26 cellular contexts compared by ENCODE assay signal in the genomic region with DNA sequence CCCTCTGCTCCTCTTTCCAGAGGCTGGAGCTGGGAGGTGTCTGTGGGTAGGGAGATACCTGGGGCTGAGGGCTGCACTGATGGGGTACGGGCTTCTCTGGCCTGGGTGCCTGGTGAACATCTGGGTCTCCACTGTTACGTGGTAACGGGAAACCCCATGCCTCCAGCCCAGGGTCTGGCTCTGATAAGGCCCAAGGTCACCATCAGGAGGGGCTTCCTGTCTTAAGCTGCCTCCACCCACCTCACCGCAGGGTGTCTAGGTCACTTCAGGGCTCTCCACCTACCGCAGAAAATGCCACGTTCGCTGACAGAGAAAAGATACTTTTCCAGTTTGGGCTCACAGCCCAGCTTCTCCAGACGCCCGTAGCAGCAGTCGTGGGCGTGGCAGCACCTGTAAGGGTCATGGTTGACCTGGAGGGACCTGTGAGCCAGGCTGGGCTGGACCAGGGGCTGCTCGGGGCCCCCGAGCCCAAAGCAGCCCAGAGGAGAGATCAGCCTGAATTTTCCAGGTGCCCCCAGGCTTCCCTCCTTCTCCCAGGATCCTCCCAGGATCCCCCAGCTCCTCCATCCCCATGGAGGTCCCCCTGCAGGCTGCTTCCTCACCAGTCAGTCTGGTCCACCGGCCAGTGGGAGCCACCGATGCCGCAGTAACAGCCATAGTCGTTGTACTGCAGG. TPM values are rescaled to one million over a fixed set of nuclear protein-coding genes. Genes with fewer than 3 reads are reported as not detected.
"Had no signal": no experiment of that assay in that cellular context is flagged by ENCODE, and none has a peak within 500 bp of the region (broad histone marks: within the 10 kb centered on the region; RNA-seq: fewer than 3 reads in every experiment).

No MANE protein-coding gene starts in this region.

- H3K4me1 ChIP-seq: ascending aorta, upper lobe of right lung had no signal

- ATAC-seq: activated T-cell treated with anti-CD3 and anti-CD28 coated beads, Interleukin-2, amount 50 U/mL, for 72 hours; gastroesophageal sphincter; heart left ventricle; left ventricle myocardium superior; stimulated activated memory B cell treated with anti-CD40 and anti-IgM and Interleukin-4, amounts not matched to agents 10 μg/mL and 1 μg/mL and 100 μg/mL, for 72 hours; upper lobe of right lung had no signal

- H3K27me3 ChIP-seq: ascending aorta, ovary, upper lobe of right lung had no signal

- H3K27ac ChIP-seq: ascending aorta, esophagus muscularis mucosa, gastroesophageal sphincter, heart left ventricle, ovary, spleen, thoracic aorta, upper lobe of right lung had no signal

- FAIRE-seq: bronchial epithelial cell had no signal

- H3K4me3 ChIP-seq: ascending aorta, esophagus muscularis mucosa, gastroesophageal sphincter, heart left ventricle, mucosa of descending colon, ovary, spleen, thoracic aorta, upper lobe of right lung had no signal

- DNase-seq: activated CD4-positive, alpha-beta T cell treated with anti-CD3 and anti-CD28 coated beads, Interleukin-2, amount 10 ng/mL, durations not matched to agents 24 days and 14 days; activated CD4-positive, CD25-positive, alpha-beta regulatory T cell; activated CD8-positive, alpha-beta memory T cell treated with anti-CD3 and anti-CD28 coated beads, Interleukin-2, amount 50 U/mL, for 4 hours; activated gamma-delta T cell; activated T-cell treated with anti-CD3 and anti-CD28 coated beads, Interleukin-2, amount 50 U/mL, for 72 hours; cerebellar nuclear complex; cortex of kidney; effector CD4-positive, alpha-beta T cell; heart left ventricle; kidney glomerular epithelial cell; left ventricle myocardium superior; naive B cell; ovary; spleen; stimulated activated CD4-positive, alpha-beta T cell treated with anti-CD3 and anti-CD28 coated beads, Interleukin-4, amount 100 ng/mL, for 4 hours; upper lobe of right lung had no signal

- H3K9me3 ChIP-seq: ascending aorta, esophagus muscularis mucosa, gastroesophageal sphincter, heart left ventricle, mucosa of descending colon, ovary, spleen, thoracic aorta, upper lobe of right lung had no signal

- H3K36me3 ChIP-seq: ascending aorta, esophagus muscularis mucosa, gastroesophageal sphincter, heart left ventricle, ovary, spleen, thoracic aorta, upper lobe of right lung had no signal

RNA-seq across cellular contexts. Expression of gene PLA2G2E, which starts 1.3 kb away (rescaled TPM):
- total RNA-seq: activated CD4-positive, alpha-beta T cell treated with anti-CD3 and anti-CD28 coated beads, Interleukin-2, amount 10 ng/mL, durations not matched to agents 24 days and 14 days; activated T-cell treated with anti-CD3 and anti-CD28 coated beads, Interleukin-2, amount 50 U/mL, for 72 hours; ascending aorta; bronchial epithelial cell; esophagus muscularis mucosa; gastroesophageal sphincter; heart left ventricle; left ventricle myocardium superior; mucosa of descending colon; neural crest cell; ovary; renal cortical epithelial cell; spleen; thoracic aorta; upper lobe of right lung had no signal
- polyA plus RNA-seq: adipose tissue, heart left ventricle, ovary, spleen had no signal

RNA-seq across cellular contexts. Expression of gene PLA2G2A, which starts 57.3 kb away (rescaled TPM):
- total RNA-seq: activated CD4-positive, alpha-beta T cell treated with anti-CD3 and anti-CD28 coated beads, Interleukin-2, amount 10 ng/mL, durations not matched to agents 24 days and 14 days; activated T-cell treated with anti-CD3 and anti-CD28 coated beads, Interleukin-2, amount 50 U/mL, for 72 hours; bronchial epithelial cell; neural crest cell; renal cortical epithelial cell had no signal
